Comparison of ENCODE assay signal across 11 cellular contexts in the genomic region with DNA sequence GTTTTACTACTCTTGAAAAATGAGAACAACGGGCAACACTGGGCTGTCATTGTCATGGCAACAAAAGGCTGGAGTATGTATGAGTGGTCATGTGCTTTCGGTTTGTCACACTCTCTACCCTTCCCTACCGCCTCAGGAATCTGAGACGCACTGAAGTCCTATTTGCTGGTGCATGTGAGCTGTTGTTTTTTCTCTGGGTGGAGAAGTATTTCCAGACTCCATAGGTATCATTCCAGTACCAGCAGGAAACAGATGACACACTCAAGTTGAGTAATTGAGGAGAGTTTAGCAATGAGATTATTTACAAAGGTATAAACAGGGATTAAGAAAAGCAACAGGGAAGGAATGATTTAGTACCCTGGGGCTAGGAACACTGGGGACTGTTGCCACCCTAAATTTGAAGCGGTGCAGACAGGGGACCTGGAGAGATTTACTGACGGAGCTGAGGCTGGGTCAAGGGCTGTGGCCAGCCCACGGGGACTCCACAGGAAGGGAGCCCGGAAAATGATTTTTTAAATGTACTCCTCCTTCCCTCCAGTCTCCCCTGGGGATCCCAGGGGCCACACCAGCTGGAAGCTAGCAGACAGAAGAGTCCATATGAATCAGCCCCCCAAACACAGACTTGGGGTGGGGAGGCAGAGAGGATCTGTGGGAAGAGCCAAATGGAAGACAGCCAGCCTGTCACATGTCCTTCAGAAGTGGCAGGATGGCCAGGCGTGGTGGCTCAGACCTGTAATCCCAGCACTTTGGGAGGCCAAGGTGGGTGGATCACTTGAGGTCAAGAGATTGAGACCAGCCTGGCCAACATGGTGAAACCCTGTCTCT. TPM values are rescaled to one million over a fixed set of nuclear protein-coding genes. Genes with fewer than 3 reads are reported as not detected.
DNase-seq lines count a peak whose midpoint lies in the region; ATAC-seq, FAIRE-seq and TF ChIP-seq lines count a peak whose summit lies in the region.
"Had no signal": no experiment of that assay in that cellular context is flagged by ENCODE, and none has a peak within 500 bp of the region (broad histone marks: within the 10 kb centered on the region; RNA-seq: fewer than 3 reads in every experiment).

No MANE protein-coding gene starts in this region.

- no peaks in the 10 kb centered on the region for H3K36me3 Mint-ChIP-seq in astrocyte (ENCODE audit: low read depth, unreplicated experiment)
- H3K36me3 Mint-ChIP-seq: activated naive CD4-positive, alpha-beta T cell treated with anti-CD3 and anti-CD28 coated beads, Interleukin-2, amount 10 ng/mL, durations not matched to agents 7 days and 5 days; CD14-positive monocyte had no signal

- H3K27me3 ChIP-seq in astrocyte (ENCODE audit: insufficient read depth, low read length) (peaks cover 11% of the 10 kb centered on the region), kidney epithelial cell (ENCODE audit: control insufficient read depth, insufficient read depth, low read length) (no peaks in the 10 kb centered on the region), tibial artery (peaks cover 0 to 30% of the 10 kb centered on the region in 2 donors)

- no peak overlapping the region for H3K4me3 ChIP-seq in astrocyte (ENCODE audit: insufficient read depth, low read depth, low read length)
- no peak overlapping the region for H3K4me3 ChIP-seq in kidney epithelial cell (ENCODE audit: low read depth, low read length)
- no peak overlapping the region for H3K4me3 ChIP-seq in tibial artery

- H3K27me3 Mint-ChIP-seq in astrocyte (ENCODE audit: low read depth, unreplicated experiment) = peaks cover 14% of the 10 kb centered on the region

- no peak for ATAC-seq in GM19455 (IDR thresholded peaks at IDR 0.05; ENCODE audit: unreplicated experiment)

- intact Hi-C loops in tibial artery (cut with DNase I; ENCODE audit: low total_unique reads) = no loop called here

- H3K9me3 Mint-ChIP-seq in astrocyte (ENCODE audit: unreplicated experiment) = no peaks in the 10 kb centered on the region
- H3K9me3 Mint-ChIP-seq: activated naive CD4-positive, alpha-beta T cell treated with anti-CD3 and anti-CD28 coated beads, Interleukin-2, amount 10 ng/mL, durations not matched to agents 7 days and 5 days had no signal

- H3K36me3 ChIP-seq in astrocyte (ENCODE audit: insufficient read depth, low read length) (no peaks in the 10 kb centered on the region), kidney epithelial cell (ENCODE audit: control insufficient read depth, insufficient read depth, low read length) (no peaks in the 10 kb centered on the region), tibial artery (no peaks in the 10 kb centered on the region)

- no peak overlapping the region for H3K9ac ChIP-seq in astrocyte (ENCODE audit: low read length)

- no peaks in the 10 kb centered on the region for H3K79me2 ChIP-seq in astrocyte (ENCODE audit: insufficient read depth, low read length)

- H3K4me1 Mint-ChIP-seq in astrocyte (ENCODE audit: low read depth, unreplicated experiment) = peaks cover 21% of the 10 kb centered on the region

- H3K27ac ChIP-seq in astrocyte (ENCODE audit: low read depth, low read length) = peak overlapping the region; percentile 34
- H3K27ac ChIP-seq in tibial artery = no peak overlapping the region

- no peak overlapping the region for H2AFZ ChIP-seq in astrocyte (ENCODE audit: low read depth, low read length)

- H3K4me1 ChIP-seq in astrocyte (ENCODE audit: insufficient read depth, low read length) (peaks cover 6% of the 10 kb centered on the region), tibial artery (peaks cover 0 to 4% (median 0%) of the 10 kb centered on the region in 4 donors)

- H3K4me2 ChIP-seq in astrocyte (ENCODE audit: low read length) = peak overlapping the region; percentile 13

- FAIRE-seq in A204.1 (lab: Jason Lieb, UNC) = peak; percentile 11
- no peak for FAIRE-seq in astrocyte (lab: Jason Lieb, UNC)

- H3K9me3 ChIP-seq in astrocyte (ENCODE audit: insufficient read depth, low read depth, low read length) (no peaks in the 10 kb centered on the region), tibial artery (peaks cover 0 to 5% (median 0%) of the 10 kb centered on the region in 3 donors)

- TF ChIP-seq CTCF in astrocyte (IDR thresholded peaks at IDR 0.05; ENCODE audit: insufficient read depth, low read depth, low read length) (no peak), kidney epithelial cell (IDR thresholded peaks at IDR 0.05; ENCODE audit: insufficient read depth, low read length, poor library complexity, severe bottlenecking) (no peak), tibial artery (IDR thresholded peaks at IDR 0.05) (no peak)

- peak overlapping the region; percentile 81 for H3K27ac Mint-ChIP-seq in astrocyte (ENCODE audit: unreplicated experiment)
- H3K27ac Mint-ChIP-seq: activated naive CD4-positive, alpha-beta T cell treated with anti-CD3 and anti-CD28 coated beads, Interleukin-2, amount 10 ng/mL, durations not matched to agents 7 days and 5 days; CD14-positive monocyte had no signal

- peak overlapping the region; percentile 15 for H3K4me3 Mint-ChIP-seq in astrocyte (ENCODE audit: unreplicated experiment)
- H3K4me3 Mint-ChIP-seq: activated naive CD4-positive, alpha-beta T cell treated with anti-CD3 and anti-CD28 coated beads, Interleukin-2, amount 10 ng/mL, durations not matched to agents 7 days and 5 days had no signal

- H4K20me1 ChIP-seq in astrocyte (ENCODE audit: insufficient read depth, low read length) = no peaks in the 10 kb centered on the region

- DNase-seq in HCEC 1CT (peak; percentile 94), astrocyte (ENCODE audit: low read depth) (peak; percentile 65), kidney epithelial cell (ENCODE audit: low read depth) (peak; percentile 65), tibial artery (no peak), NCI-H774 (lab: John Stamatoyannopoulos, UW) (no peak)
- DNase-seq in activated CD4-positive, alpha-beta T cell treated with anti-CD3 and anti-CD28 coated beads, Interleukin-2, amount 50 U/mL, for 48 hours = no peak
- DNase-seq: activated naive CD4-positive, alpha-beta T cell treated with anti-CD3 and anti-CD28 coated beads, Interleukin-2, amount 10 ng/mL, durations not matched to agents 7 days and 5 days; NCI-H1105 had no signal

RNA-seq across cellular contexts. Expression of gene ZBTB43, which starts 13.2 kb away (rescaled TPM):
- 21.5 and 23.5 TPM in 2 replicates for total RNA-seq in astrocyte
- 11.8 and 12.7 TPM in 2 replicates for total RNA-seq in kidney epithelial cell

Comparison
In these comparisons a context has a peak if more than half of its experiments do, and no peak if none do; other contexts are left out.
1. DNase-seq: peak in HCEC 1CT (single experiment), astrocyte (single experiment) and kidney epithelial cell (single experiment); none in activated CD4-positive, alpha-beta T cell treated with anti-CD3 and anti-CD28 coated beads, Interleukin-2, amount 50 U/mL, for 48 hours (0 of 2), tibial artery (0 of 2) and NCI-H774 (single experiment).